ENCODE assay signal across 9 cellular contexts in the genomic region with DNA sequence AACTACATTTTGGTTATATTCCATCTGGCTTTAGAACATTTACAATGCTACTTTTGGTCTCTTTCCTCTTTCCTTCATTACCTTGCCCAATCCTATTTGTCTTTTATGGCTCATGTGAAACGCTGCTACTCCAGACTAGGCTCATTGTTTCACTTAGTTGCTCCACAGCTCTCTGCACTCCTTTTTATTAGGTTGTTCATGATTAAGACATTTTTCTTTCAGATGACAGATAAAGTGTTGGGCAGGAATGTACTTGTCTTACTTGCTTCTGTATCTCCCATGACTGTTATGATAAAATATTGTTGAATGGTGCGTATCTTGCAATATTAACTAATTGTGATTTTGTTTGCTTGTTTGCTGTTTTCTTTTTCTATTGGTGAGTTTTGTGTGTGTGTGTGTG.
"Had no signal": no experiment of that assay in that cellular context is flagged by ENCODE, and none has a peak within 500 bp of the region (broad histone marks: within the 10 kb centered on the region; RNA-seq: fewer than 3 reads in every experiment).

No MANE protein-coding gene starts in this region.

- H3K27ac Mint-ChIP-seq: GM23338, HFFc6, IgD-negative memory B cell had no signal

- H2AFZ ChIP-seq: GM23338 had no signal

- H3K27ac ChIP-seq: HL-60 had no signal

- H3K9me3 Mint-ChIP-seq: GM23338, HFFc6 had no signal

- H3K4me3 ChIP-seq: GM23338, HAP-1 had no signal

- ATAC-seq: GM23338, HepG2 had no signal

- DNase-seq: HFFc6, KG1 had no signal

- H3K27me3 Mint-ChIP-seq: IgD-negative memory B cell had no signal

- H3K4me1 ChIP-seq: HAP-1 had no signal

- H3K36me3 Mint-ChIP-seq: IgD-negative memory B cell had no signal

- FAIRE-seq: H1, H54, HepG2 had no signal

- H3K4me2 ChIP-seq: GM23338 had no signal

- H3K4me3 Mint-ChIP-seq: GM23338, HFFc6, IgD-negative memory B cell had no signal

- H3K4me1 Mint-ChIP-seq: GM23338, IgD-negative memory B cell had no signal

- H3K36me3 ChIP-seq: HAP-1 had no signal

- H3K9me3 ChIP-seq: HAP-1 had no signal
